In the genomic region with DNA sequence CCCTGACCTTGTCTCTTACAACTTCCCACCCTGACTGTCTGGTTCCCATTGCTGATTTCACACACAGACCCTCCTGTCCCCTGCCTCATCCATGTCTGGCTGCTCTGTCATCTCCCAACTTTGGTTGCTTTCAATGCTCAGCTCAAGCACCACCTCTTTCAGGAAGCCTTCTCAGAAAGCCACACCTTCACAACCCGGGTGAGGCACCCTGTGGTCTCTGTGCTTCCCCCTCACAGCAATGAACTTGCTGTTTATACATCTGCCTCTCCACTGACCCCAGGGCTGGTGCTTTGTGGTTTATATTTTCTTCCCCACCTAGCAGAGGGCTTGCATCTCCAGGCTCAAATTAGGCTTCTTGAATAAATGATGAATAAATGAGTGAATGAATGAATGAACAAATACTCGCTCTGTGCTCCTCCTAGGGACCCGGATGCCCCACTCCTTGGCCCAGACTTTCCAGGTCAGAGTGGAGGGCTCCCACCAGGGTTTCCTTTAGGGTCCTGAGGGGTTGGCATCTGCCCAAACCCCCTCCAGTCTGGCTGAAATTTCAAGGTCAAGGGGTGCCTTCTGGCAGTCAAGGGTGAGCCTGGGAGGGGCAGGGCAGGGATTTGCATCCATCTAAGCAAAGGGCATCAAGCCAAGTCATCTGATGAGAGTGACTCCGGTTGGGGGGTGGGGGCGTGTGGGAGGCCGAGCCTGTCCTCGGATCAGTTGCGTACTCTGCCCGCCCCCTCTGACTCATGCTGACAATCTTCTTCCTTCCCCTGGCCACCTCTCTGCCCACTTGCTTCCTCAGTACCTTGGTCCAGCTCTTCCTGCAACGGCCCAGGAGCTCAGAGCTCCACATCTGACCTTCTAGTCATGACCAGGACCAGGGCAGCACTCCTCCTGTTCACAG, we compare ENCODE assay signal across 8 cellular contexts. TPM values are rescaled to one million over a fixed set of nuclear protein-coding genes. Genes with fewer than 3 reads are reported as not detected.
DNase-seq lines count a peak whose midpoint lies in the region; ATAC-seq, FAIRE-seq and TF ChIP-seq lines count a peak whose summit lies in the region.

A gene (plus strand): TSS at position 783 of the 898 bp plus-strand sequence. CDS start 79 bp downstream, at position 862.

- CTCF ChIA-PET in OCI-LY7 (lab: Charles Lee; ENCODE audit: unreplicated experiment): no interaction called here

- DNase-seq in SKM-1 (lab: John Stamatoyannopoulos, UW; ENCODE audit: unreplicated experiment): peak; percentile 84
- peak; percentile 23 for DNase-seq in bronchial epithelial cell (ENCODE audit: low read depth)
- peak; percentile 55 for DNase-seq in mesendoderm
- DNase-seq in OCI-LY7 (ENCODE audit: low spot score): no peak
- no peak for DNase-seq in NCI-H187 (lab: John Stamatoyannopoulos, UW)

- no peak within 1 kb of the TSS for H2BK15ac ChIP-seq in mesendoderm (replicated peaks; ENCODE audit: low read depth)

- H3K18ac ChIP-seq in mesendoderm (ENCODE audit: low read length): no peak within 1 kb of the TSS

- no peaks in the 10 kb centered on the region for H3K9me3 ChIP-seq in OCI-LY7 (ENCODE audit: low read length)

- no CpG with 5 or more reads among the region's 10 CpGs for WGBS in mesendoderm (ENCODE audit: extremely low coverage, insufficient coverage, low lambda C conversion rate)

- peak within 1 kb of the TSS; percentile 80 for H3K23ac ChIP-seq in mesendoderm (ENCODE audit: low read length)

- H3K4ac ChIP-seq in mesendoderm (ENCODE audit: low read depth, low read length): no peak within 1 kb of the TSS

- H2BK5ac ChIP-seq in mesendoderm (ENCODE audit: low read length): no peak within 1 kb of the TSS

- POLR2A ChIA-PET in OCI-LY7 (lab: Charles Lee): no interaction called here

- no peak within 1 kb of the TSS for H2BK120ac ChIP-seq in mesendoderm (ENCODE audit: low read depth, low read length)

- no peaks in the 10 kb centered on the region for H3K27me3 ChIP-seq in bronchial epithelial cell (ENCODE audit: control insufficient read depth, insufficient read depth, low read length)
- H3K27me3 ChIP-seq in mesendoderm (ENCODE audit: insufficient read depth, low read length, poor library complexity): no peaks in the 10 kb centered on the region

- FAIRE-seq in bronchial epithelial cell (lab: Jason Lieb, UNC): no peak

- no peaks in the 10 kb centered on the region for H3K9me2 ChIP-seq in OCI-LY7 (ENCODE audit: insufficient read depth, low read length)

- no TSS peak for BruUV-seq in OCI-LY7 (replicated peaks; lab: Mats Ljungman, UMichigan)

- no peak within 1 kb of the TSS for H2AFZ ChIP-seq in OCI-LY7 (ENCODE audit: low read length)

- H4K5ac ChIP-seq in mesendoderm (ENCODE audit: low read length): no peak within 1 kb of the TSS

- H3K9ac ChIP-seq in mesendoderm (ENCODE audit: low read length): no peak within 1 kb of the TSS

- H3K27ac ChIP-seq in mesendoderm (ENCODE audit: low read depth, low read length) (no peak within 1 kb of the TSS), temporal lobe (ENCODE audit: low read depth, low read length) (peak within 1 kb of the TSS; percentile 9), OCI-LY7 (ENCODE audit: low read depth, low read length, poor library complexity, severe bottlenecking) (no peak within 1 kb of the TSS)

- H3K4me3 ChIP-seq in bronchial epithelial cell (ENCODE audit: low read depth, low read length): no peak within 1 kb of the TSS
- no peak within 1 kb of the TSS for H3K4me3 ChIP-seq in mesendoderm (ENCODE audit: low read length)
- H3K4me3 ChIP-seq in OCI-LY7 (ENCODE audit: low read depth, low read length, poor library complexity, severe bottlenecking): no peak within 1 kb of the TSS

- H3K79me2 ChIP-seq in mesendoderm (ENCODE audit: control insufficient read depth, insufficient read depth, low read length) (no peaks in the 10 kb centered on the region), OCI-LY7 (ENCODE audit: insufficient read depth, low read depth, low read length) (no peaks in the 10 kb centered on the region)

- H4K8ac ChIP-seq in mesendoderm (ENCODE audit: low read depth, low read length): no peak within 1 kb of the TSS

- H3K4me1 ChIP-seq in mesendoderm (ENCODE audit: control insufficient read depth, low read depth, low read length): no peaks in the 10 kb centered on the region
- peaks cover 6% of the 10 kb centered on the region for H3K4me1 ChIP-seq in OCI-LY7 (ENCODE audit: insufficient read depth, low read length, poor library complexity, severe bottlenecking)

- no peaks in the 10 kb centered on the region for H4K20me1 ChIP-seq in OCI-LY7 (ENCODE audit: insufficient read depth, low read length)

- no peak within 1 kb of the TSS for H2AK5ac ChIP-seq in mesendoderm (ENCODE audit: low read length)

- intact Hi-C loops in OCI-LY7 (cut with micrococcal nuclease; ENCODE audit: unreplicated experiment): no loop called here

- H3K56ac ChIP-seq in mesendoderm (ENCODE audit: low read length): no peak within 1 kb of the TSS

- no peak within 1 kb of the TSS for H3K4me2 ChIP-seq in mesendoderm (ENCODE audit: low read length)
- no peak within 1 kb of the TSS for H3K4me2 ChIP-seq in OCI-LY7 (ENCODE audit: low read length)

- no peak for TF ChIP-seq CTCF in bronchial epithelial cell (IDR thresholded peaks at IDR 0.05; ENCODE audit: insufficient read depth, low read length, severe bottlenecking)
- no peak for TF ChIP-seq CTCF in OCI-LY7 (conservative IDR thresholded peaks at IDR 0.05; ENCODE audit: low read length)

- H3K79me1 ChIP-seq in mesendoderm (ENCODE audit: low read length): no peaks in the 10 kb centered on the region

- ATAC-seq in GM19023 (IDR thresholded peaks at IDR 0.05; ENCODE audit: unreplicated experiment): peak; percentile 79
- ATAC-seq in HG03064 (IDR thresholded peaks at IDR 0.05; ENCODE audit: low read depth, unreplicated experiment): peak; percentile 69

- H3K36me3 ChIP-seq in bronchial epithelial cell (ENCODE audit: control insufficient read depth, insufficient read depth, low read length) (no peaks in the 10 kb centered on the region), mesendoderm (ENCODE audit: control insufficient read depth, insufficient read depth, low read length) (no peaks in the 10 kb centered on the region), OCI-LY7 (ENCODE audit: insufficient read depth, low read length) (no peaks in the 10 kb centered on the region)

RNA-seq across cellular contexts. Expression of the gene that starts here (rescaled TPM):
- total RNA-seq in bronchial epithelial cell (under 0.01 TPM in 1 of 2 replicates, not detected in the other), temporal lobe (0.98 TPM), OCI-LY7 (2022) (not detected in 2 replicates)
- 0.07 TPM for polyA plus RNA-seq in mesendoderm (2013, experiment 1 of 2)
- polyA plus RNA-seq in mesendoderm (2013, experiment 2 of 2): 0.08 TPM
- total RNA-seq in OCI-LY7 (2014; rRNA removed; shearing (Covaris generic)): not detected in 2 replicates

Comparison
In these comparisons a context has a peak if more than half of its experiments do, and no peak if none do; other contexts are left out.
1. Peak in DNase-seq in bronchial epithelial cell; RNA of the gene not detected or under 1 TPM.
2. DNase-seq: peak in SKM-1 (single experiment) and mesendoderm (single experiment); none in OCI-LY7 (single experiment) and NCI-H187 (0 of 2).